ENCODE assay signal across 16 cellular contexts in genomic region chr2:120613742-120614481, GRCh38.
DNase-seq lines count a peak whose midpoint lies in the region; ATAC-seq and TF ChIP-seq lines count a peak whose summit lies in the region.
"Had no signal": no experiment of that assay in that cellular context is flagged by ENCODE, and none has a peak within 500 bp of the region (broad histone marks: within the 10 kb centered on the region; RNA-seq: fewer than 3 reads in every experiment).

No MANE protein-coding gene starts in this region.

- no peaks in the 10 kb centered on the region for H3F3A ChIP-seq in GM23248 (ENCODE audit: insufficient read depth)

- no peak overlapping the region for H3K4me2 ChIP-seq in GM23248 (ENCODE audit: unreplicated experiment)
- H3K4me2 ChIP-seq in skeletal muscle satellite cell (ENCODE audit: low read length), result peak overlapping the region; percentile 63

- H3K4me1 ChIP-seq in GM23248 (ENCODE audit: insufficient read depth) (peaks cover 9% of the 10 kb centered on the region; the same call in 1 of the 2 replicates), skeletal muscle satellite cell (ENCODE audit: control insufficient read depth, insufficient read depth, low read length) (peaks cover 36% of the 10 kb centered on the region)
- H3K4me1 ChIP-seq: Peyer's patch had no signal

- H3K36me3 ChIP-seq in GM23248 (ENCODE audit: low read depth) (no peaks in the 10 kb centered on the region), skeletal muscle satellite cell (ENCODE audit: insufficient read depth, low read length) (no peaks in the 10 kb centered on the region)
- H3K36me3 ChIP-seq: Peyer's patch, stomach had no signal

- H3K4me3 ChIP-seq in GM23248 (no peak overlapping the region), fibroblast of mammary gland (ENCODE audit: control insufficient read depth, low read depth, low read length) (no peak overlapping the region), skeletal muscle satellite cell (ENCODE audit: low read length) (peak overlapping the region; percentile 41)
- H3K4me3 ChIP-seq: Peyer's patch, stomach had no signal

- 79 to 80% methylated on average over 23 of the region's 23 CpGs for WGBS in GM23248 (ENCODE audit: low coverage in 1 of 2, low lambda C conversion rate in 2 of 2, missing lambda C conversion rate in 2 of 2), 2 experiments

- no peaks in the 10 kb centered on the region for H3K9me2 ChIP-seq in GM23248 (ENCODE audit: insufficient read depth)

- DNase-seq in GM23248, result peak; percentile 22
- peak; percentile 93 for DNase-seq in SW480 (ENCODE audit: low spot score)
- DNase-seq in fibroblast of mammary gland (ENCODE audit: low read depth), result peak; percentile 93
- DNase-seq in SK-N-DZ (ENCODE audit: low spot score), result no peak
- no peak for DNase-seq in cortex of kidney (lab: John Stamatoyannopoulos, UW)
- DNase-seq: activated CD4-positive, alpha-beta T cell treated with anti-CD3 and anti-CD28 coated beads for 4 hours; activated T-cell treated with anti-CD3 and anti-CD28 coated beads, Interleukin-2, amount 50 U/mL, for 48 hours; COR-L47; left ventricle myocardium superior; NCI-H1436; NCI-H510A treated with DMSO at 0.1 percent for 48 hours; stomach had no signal

- no peak for ATAC-seq in HG03439 (IDR thresholded peaks at IDR 0.05; ENCODE audit: unreplicated experiment)
- ATAC-seq: left ventricle myocardium superior; natural killer cell treated with Interleukin-12 subunit alpha and Interleukin-12 subunit beta and Interleukin-15 and Interleukin-18, amount 100 ng/mL, for 72 hours had no signal

- no peaks in the 10 kb centered on the region for H4K20me1 ChIP-seq in GM23248 (ENCODE audit: insufficient read depth)

- no peak overlapping the region for H2AFZ ChIP-seq in GM23248

- TF ChIP-seq CTCF in fibroblast of mammary gland (conservative IDR thresholded peaks at IDR 0.05; ENCODE audit: control insufficient read depth, insufficient read depth, low read depth, low read length), result no peak

- in situ Hi-C loops in GM23248 (cut with MboI), result no loop called here

- H3K9me3 ChIP-seq in GM23248 (ENCODE audit: low read depth) (no peaks in the 10 kb centered on the region), skeletal muscle satellite cell (replicated peaks; ENCODE audit: low read length) (no peaks in the 10 kb centered on the region)
- H3K9me3 ChIP-seq: Peyer's patch, stomach had no signal

- H3K9ac ChIP-seq in GM23248, result no peak overlapping the region
- peak overlapping the region; percentile 63 for H3K9ac ChIP-seq in skeletal muscle satellite cell (ENCODE audit: low read depth, low read length)

- H3K79me2 ChIP-seq in GM23248 (ENCODE audit: insufficient read depth), result no peaks in the 10 kb centered on the region

- H3K27me3 ChIP-seq in GM23248 (replicated peaks; ENCODE audit: insufficient read depth) (0 out of 2 replicates have a peak, but pooled peaks cover 3% of the 10 kb centered on the region), skeletal muscle satellite cell (ENCODE audit: control insufficient read depth, insufficient read depth, low read length) (no peaks in the 10 kb centered on the region)
- H3K27me3 ChIP-seq: Peyer's patch had no signal

- H3K27ac ChIP-seq in GM23248, result no peak overlapping the region
- H3K27ac ChIP-seq: Peyer's patch, stomach had no signal

Comparison
In these comparisons a context has a peak if more than half of its experiments do, and no peak if none do; other contexts are left out.
1. DNase-seq: peak in GM23248 (single experiment), SW480 (single experiment) and fibroblast of mammary gland (single experiment); none in SK-N-DZ (single experiment) and cortex of kidney (single experiment).